ENCODE assay signal across 1 cellular context in the genomic region with DNA sequence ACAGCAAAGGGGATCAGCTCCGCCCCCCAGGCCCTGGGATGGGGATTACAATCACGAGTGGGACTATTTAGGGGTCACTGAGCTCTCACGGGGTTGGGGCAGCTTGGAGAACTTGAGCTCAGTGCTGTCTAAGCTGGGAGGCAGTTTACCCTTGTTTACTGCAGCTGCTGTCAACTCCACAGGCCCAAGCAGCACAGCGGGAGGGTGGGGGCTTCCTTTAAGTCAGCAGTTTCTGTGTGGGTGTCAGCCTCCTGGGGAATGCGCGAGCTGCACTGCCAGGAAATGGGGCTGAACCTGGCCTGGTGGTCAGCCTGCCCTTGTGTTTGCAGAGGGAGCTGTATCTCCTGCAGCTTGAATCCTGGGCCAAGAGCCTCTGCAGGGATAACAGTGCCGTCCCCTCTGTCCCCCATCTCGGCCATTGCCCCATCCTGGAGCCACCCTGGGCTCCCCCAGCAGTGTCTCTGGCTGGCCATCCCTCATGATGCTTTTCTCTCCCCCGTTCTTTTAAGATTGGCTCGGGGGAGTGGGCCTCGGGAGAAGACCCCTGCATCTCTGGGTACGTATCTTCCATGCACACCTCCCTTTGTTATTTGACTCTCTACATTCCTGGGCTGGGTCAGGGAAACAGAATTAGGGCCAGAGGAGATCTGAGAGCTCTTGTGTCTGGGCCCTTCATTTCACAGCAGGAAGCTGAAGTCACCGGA.
TF ChIP-seq lines count a peak whose summit lies in the region.

No MANE protein-coding gene starts in this region.

TF ChIP-seq in K562, 482 proteins besides CTCF, POLR2A, EP300 and RAD21 (continued from another document):
- TF ChIP-seq, protein P1, sequence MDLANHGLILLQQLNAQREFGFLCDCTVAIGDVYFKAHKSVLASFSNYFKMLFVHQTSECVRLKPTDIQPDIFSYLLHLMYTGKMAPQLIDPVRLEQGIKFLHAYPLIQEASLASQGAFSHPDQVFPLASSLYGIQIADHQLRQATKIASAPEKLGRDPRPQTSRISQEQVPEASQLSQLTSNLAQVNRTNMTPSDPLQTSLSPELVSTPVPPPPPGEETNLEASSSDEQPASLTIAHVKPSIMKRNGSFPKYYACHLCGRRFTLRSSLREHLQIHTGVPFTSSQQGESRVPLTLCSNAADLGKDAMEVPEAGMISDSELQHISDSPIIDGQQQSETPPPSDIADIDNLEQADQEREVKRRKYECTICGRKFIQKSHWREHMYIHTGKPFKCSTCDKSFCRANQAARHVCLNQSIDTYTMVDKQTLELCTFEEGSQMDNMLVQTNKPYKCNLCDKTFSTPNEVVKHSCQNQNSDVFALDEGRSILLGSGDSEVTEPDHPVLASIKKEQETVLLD (IDR thresholded peaks at IDR 0.05), result no peak
- TF ChIP-seq USF1 (CRISPR knock-in tag; IDR thresholded peaks at IDR 0.05), result no peak
- TF ChIP-seq ATF6 (CRISPR knock-in tag; IDR thresholded peaks at IDR 0.05), result no peak
- TF ChIP-seq ESRRB (CRISPR knock-in tag; IDR thresholded peaks at IDR 0.05; ENCODE audit: borderline replicate concordance), result no peak
- TF ChIP-seq ZNF408 (CRISPR knock-in tag; IDR thresholded peaks at IDR 0.05; ENCODE audit: low read depth), result no peak
- TF ChIP-seq ZNF561 (CRISPR knock-in tag; conservative IDR thresholded peaks at IDR 0.05), result no peak
- TF ChIP-seq SMARCB1 (IDR thresholded peaks at IDR 0.05; ENCODE audit: insufficient read length, low read depth), result no peak
- no peak for TF ChIP-seq CAMTA2 (CRISPR knock-in tag; conservative IDR thresholded peaks at IDR 0.05)
- no peak for TF ChIP-seq RBM22 (IDR thresholded peaks at IDR 0.05; ENCODE audit: low read depth, low read length, poor library complexity, severe bottlenecking)
- TF ChIP-seq HOXB6 (CRISPR knock-in tag; IDR thresholded peaks at IDR 0.05; ENCODE audit: borderline replicate concordance), result no peak
- TF ChIP-seq GTF2A2 (tag; IDR thresholded peaks at IDR 0.05), result no peak
- TF ChIP-seq NFIX (CRISPR knock-in tag; IDR thresholded peaks at IDR 0.05; ENCODE audit: low read depth), result no peak
